ENCODE assay signal across 20 cellular contexts in genomic region chr10:132120200-132120599, GRCh38. TPM values are rescaled to one million over a fixed set of nuclear protein-coding genes. Genes with fewer than 3 reads are reported as not detected.
DNase-seq lines count a peak whose midpoint lies in the region; ATAC-seq and TF ChIP-seq lines count a peak whose summit lies in the region.
"Had no signal": no experiment of that assay in that cellular context is flagged by ENCODE, and none has a peak within 500 bp of the region (broad histone marks: within the 10 kb centered on the region; RNA-seq: fewer than 3 reads in every experiment).

No MANE protein-coding gene starts in this region.

- H3K4me3 ChIP-seq in GM23338 (no peak overlapping the region), neuronal stem cell (ENCODE audit: low read length in 2 of 2) (no peak overlapping the region), body of pancreas (no peak overlapping the region)
- H3K4me3 ChIP-seq: SK-N-MC had no signal

- TF ChIP-seq POLR2A in body of pancreas (IDR thresholded peaks at IDR 0.05): no peak

- no peak overlapping the region for H3K9ac ChIP-seq in neuronal stem cell (ENCODE audit: low read depth, low read length, poor library complexity)

- H3K18ac ChIP-seq in neuronal stem cell (ENCODE audit: low read length): peak overlapping the region; percentile 27

- no peaks in the 10 kb centered on the region for H3K27me3 ChIP-seq in GM23338 (ENCODE audit: insufficient read depth)
- peaks cover 0 to 11% (median 3%) of the 10 kb centered on the region in 3 experiments for H3K27me3 ChIP-seq in neuronal stem cell (ENCODE audit: control insufficient read depth in 3 of 3, insufficient read depth in 3 of 3, low read depth in 1 of 3, low read length in 3 of 3)
- H3K27me3 ChIP-seq in body of pancreas: no peaks in the 10 kb centered on the region

- H3K4me2 ChIP-seq in GM23338 (no peak overlapping the region), neuronal stem cell (ENCODE audit: insufficient read depth, low read length, poor library complexity, severe bottlenecking) (no peak overlapping the region)

- no peak overlapping the region for H3K23ac ChIP-seq in neuronal stem cell (ENCODE audit: low read depth, low read length, poor library complexity)

- H4K91ac ChIP-seq in neuronal stem cell (ENCODE audit: low read depth, low read length, poor library complexity): no peak overlapping the region

- H3K9me3 Mint-ChIP-seq in GM23338: no peaks in the 10 kb centered on the region
- no peaks in the 10 kb centered on the region for H3K9me3 Mint-ChIP-seq in activated T-helper 1 cell treated with anti-CD3 and anti-CD28 coated beads, Interleukin-12 subunit alpha, Interleukin-12 subunit beta, Interleukin-2, Interleukin-4 antibody, amounts not matched to agents 30 ng/mL and 10 ng/mL and 1 ng/mL, durations not matched to agents 14 hours and 24 hours and 36 hours
- no peaks in the 10 kb centered on the region for H3K9me3 Mint-ChIP-seq in endothelial cell (ENCODE audit: unreplicated experiment)
- H3K9me3 Mint-ChIP-seq in WTC11: no peaks in the 10 kb centered on the region
- H3K9me3 Mint-ChIP-seq: CD8-positive, alpha-beta T cell had no signal

- ATAC-seq in GM23338 (peak; percentile 36), body of pancreas (no peak), WTC11 (no peak)
- ATAC-seq: CD8-positive, alpha-beta T cell; Panc1 had no signal

- H3K4ac ChIP-seq in neuronal stem cell (ENCODE audit: low read length): no peak overlapping the region

- H4K8ac ChIP-seq in neuronal stem cell (ENCODE audit: low read depth, low read length): no peak overlapping the region

- H4K20me1 ChIP-seq in GM23338 (replicated peaks; ENCODE audit: insufficient read depth): no peaks in the 10 kb centered on the region

- H2AK5ac ChIP-seq in neuronal stem cell (ENCODE audit: low read depth, low read length): peak overlapping the region; percentile 19

- H3F3A ChIP-seq in GM23338 (replicated peaks; ENCODE audit: low read depth): no peaks in the 10 kb centered on the region

- POLR2A ChIA-PET in WTC11 (lab: Charles Lee): no interaction called here

- no peak overlapping the region for H3K4me3 Mint-ChIP-seq in GM23338
- H3K4me3 Mint-ChIP-seq in activated T-helper 1 cell treated with anti-CD3 and anti-CD28 coated beads, Interleukin-12 subunit alpha, Interleukin-12 subunit beta, Interleukin-2, Interleukin-4 antibody, amounts not matched to agents 30 ng/mL and 10 ng/mL and 1 ng/mL, durations not matched to agents 14 hours and 24 hours and 36 hours: no peak overlapping the region
- H3K4me3 Mint-ChIP-seq in endothelial cell (ENCODE audit: unreplicated experiment): no peak overlapping the region
- H3K4me3 Mint-ChIP-seq in WTC11: no peak overlapping the region
- H3K4me3 Mint-ChIP-seq: CD8-positive, alpha-beta T cell had no signal

- H3K27me3 Mint-ChIP-seq in GM23338 (ENCODE audit: insufficient read depth, low read depth, poor library complexity) (peaks cover 2% of the 10 kb centered on the region), endothelial cell (ENCODE audit: unreplicated experiment) (peaks cover 11% of the 10 kb centered on the region), WTC11 (ENCODE audit: low read depth) (no peaks in the 10 kb centered on the region)
- peaks cover 2% of the 10 kb centered on the region for H3K27me3 Mint-ChIP-seq in activated T-helper 1 cell treated with anti-CD3 and anti-CD28 coated beads, Interleukin-12 subunit alpha, Interleukin-12 subunit beta, Interleukin-2, Interleukin-4 antibody, amounts not matched to agents 30 ng/mL and 10 ng/mL and 1 ng/mL, durations not matched to agents 14 hours and 24 hours and 36 hours (ENCODE audit: insufficient read depth)

- DNase-seq in GM23338 (ENCODE audit: low spot score) (no peak), NCI-H146 (lab: John Stamatoyannopoulos, UW) (peak; percentile 71), neuronal stem cell (ENCODE audit: low spot score) (no peak), body of pancreas (no peak), endothelial cell (ENCODE audit: low spot score) (no peak), WTC11 (ENCODE audit: low spot score) (no peak)
- DNase-seq in activated T-helper 1 cell treated with anti-CD3 and anti-CD28 coated beads, Interleukin-12 subunit alpha, Interleukin-12 subunit beta, Interleukin-2, Interleukin-4 antibody, amounts not matched to agents 30 ng/mL and 10 ng/mL and 1 ng/mL, durations not matched to agents 14 hours and 24 hours and 36 hours (ENCODE audit: low spot score): no peak
- DNase-seq: CD8-positive, alpha-beta T cell; DMS 273 treated with DMSO at 0.1 percent for 48 hours; DMS79 treated with DMSO at 0.1 percent for 48 hours; Karpas-422; NCI-H1092; NCI-H1417 treated with DMSO at 0.1 percent for 48 hours; NCI-H187 treated with DMSO at 0.1 percent for 48 hours; NCI-H526 treated with DMSO at 0.1 percent for 48 hours; SHP77 treated with DMSO at 0.1 percent for 48 hours had no signal

- no peaks in the 10 kb centered on the region for H3K79me2 ChIP-seq in GM23338 (replicated peaks; ENCODE audit: insufficient read depth)

- TF ChIP-seq CTCF in GM23338 (conservative IDR thresholded peaks at IDR 0.05; ENCODE audit: low read depth in 2 of 2) (no peak), body of pancreas (IDR thresholded peaks at IDR 0.05) (no peak), endothelial cell (IDR thresholded peaks at IDR 0.05; ENCODE audit: unreplicated experiment) (no peak), WTC11 (IDR thresholded peaks at IDR 0.05) (no peak)

- H2BK12ac ChIP-seq in neuronal stem cell (ENCODE audit: low read length): no peak overlapping the region

- no peak overlapping the region for H2AFZ ChIP-seq in GM23338
- no peak overlapping the region for H2AFZ ChIP-seq in neuronal stem cell (ENCODE audit: low read length)

- no peaks in the 10 kb centered on the region for H3K36me3 ChIP-seq in GM23338 (ENCODE audit: insufficient read depth)
- H3K36me3 ChIP-seq in neuronal stem cell (replicated peaks in 1 of 2; ENCODE audit: control insufficient read depth in 2 of 2, insufficient read depth in 2 of 2, low read length in 2 of 2): no peaks in the 10 kb centered on the region
- H3K36me3 ChIP-seq in body of pancreas (replicated peaks in 1 of 2; ENCODE audit: insufficient read depth in 1 of 2, low read depth in 2 of 2): no peaks in the 10 kb centered on the region

- H3K4me1 Mint-ChIP-seq in GM23338: peaks cover 14% of the 10 kb centered on the region
- H3K4me1 Mint-ChIP-seq in activated T-helper 1 cell treated with anti-CD3 and anti-CD28 coated beads, Interleukin-12 subunit alpha, Interleukin-12 subunit beta, Interleukin-2, Interleukin-4 antibody, amounts not matched to agents 30 ng/mL and 10 ng/mL and 1 ng/mL, durations not matched to agents 14 hours and 24 hours and 36 hours (ENCODE audit: low read depth): no peaks in the 10 kb centered on the region
- peaks cover 6% of the 10 kb centered on the region for H3K4me1 Mint-ChIP-seq in endothelial cell (ENCODE audit: unreplicated experiment)
- peaks cover 5% of the 10 kb centered on the region for H3K4me1 Mint-ChIP-seq in WTC11

- no peak overlapping the region for H2BK120ac ChIP-seq in neuronal stem cell (ENCODE audit: low read depth, low read length)

- no peaks in the 10 kb centered on the region for H3K9me3 ChIP-seq in neuronal stem cell (replicated peaks in 1 of 2; ENCODE audit: control insufficient read depth in 2 of 2, insufficient read depth in 1 of 2, low read depth in 1 of 2, low read length in 2 of 2)
- H3K9me3 ChIP-seq in body of pancreas: no peaks in the 10 kb centered on the region

- CTCF ChIA-PET in WTC11 (lab: Charles Lee): interaction anchor here (1.1 kb wide), 1 partner anchor 19 kb away, joined by 4 read pairs; no protein-coding TSS in a partner anchor

- no peaks in the 10 kb centered on the region for H3K36me3 Mint-ChIP-seq in GM23338 (ENCODE audit: low read depth)
- no peaks in the 10 kb centered on the region for H3K36me3 Mint-ChIP-seq in activated T-helper 1 cell treated with anti-CD3 and anti-CD28 coated beads, Interleukin-12 subunit alpha, Interleukin-12 subunit beta, Interleukin-2, Interleukin-4 antibody, amounts not matched to agents 30 ng/mL and 10 ng/mL and 1 ng/mL, durations not matched to agents 14 hours and 24 hours and 36 hours (ENCODE audit: low read depth)
- peaks cover 3% of the 10 kb centered on the region for H3K36me3 Mint-ChIP-seq in endothelial cell (ENCODE audit: low read depth, unreplicated experiment)
- no peaks in the 10 kb centered on the region for H3K36me3 Mint-ChIP-seq in WTC11
- H3K36me3 Mint-ChIP-seq: CD8-positive, alpha-beta T cell had no signal

- H2BK15ac ChIP-seq in neuronal stem cell (ENCODE audit: low read length): no peak overlapping the region

- no peaks in the 10 kb centered on the region for H3K4me1 ChIP-seq in GM23338 (ENCODE audit: insufficient read depth)
- peaks cover 0 to 5% of the 10 kb centered on the region in 2 donors for H3K4me1 ChIP-seq in neuronal stem cell (ENCODE audit: control insufficient read depth in 2 of 2, insufficient read depth in 1 of 2, low read depth in 1 of 2, low read length in 2 of 2)
- H3K4me1 ChIP-seq in body of pancreas: no peaks in the 10 kb centered on the region

- no peak overlapping the region for H3K27ac ChIP-seq in GM23338 (ENCODE audit: low read depth)
- H3K27ac ChIP-seq in neuronal stem cell (replicated peaks; ENCODE audit: low read length): no peak overlapping the region
- no peak overlapping the region for H3K27ac ChIP-seq in body of pancreas
- H3K27ac ChIP-seq: C4-2B, RWPE1, SK-N-MC had no signal

- H3K79me1 ChIP-seq in neuronal stem cell (ENCODE audit: low read depth, low read length): no peaks in the 10 kb centered on the region

- H3K9me2 ChIP-seq in GM23338 (ENCODE audit: insufficient read depth): no peaks in the 10 kb centered on the region

- no peak overlapping the region for H3K14ac ChIP-seq in neuronal stem cell (ENCODE audit: low read length)

- intact Hi-C loops in activated T-helper 1 cell treated with anti-CD3 and anti-CD28 coated beads, Interleukin-12 subunit alpha, Interleukin-12 subunit beta, Interleukin-2, Interleukin-4 antibody, amounts not matched to agents 30 ng/mL and 10 ng/mL and 1 ng/mL, durations not matched to agents 14 hours and 24 hours and 36 hours (cut with micrococcal nuclease): no loop called here
- intact Hi-C loops in body of pancreas (cut with DNase I): no loop called here

- H2BK5ac ChIP-seq in neuronal stem cell (ENCODE audit: low read length): no peak overlapping the region

- WGBS in neuronal stem cell (ENCODE audit: extremely low coverage in 2 of 2, insufficient read length in 2 of 2, insufficient replicate concordance in 1 of 2), 2 donors: no CpG with 5 or more reads among the region's 7 CpGs
- WGBS in body of pancreas, 2 donors: 66 to 75% methylated on average over 7 of the region's 7 CpGs

- H3K27ac Mint-ChIP-seq in GM23338: no peak overlapping the region
- peak overlapping the region; percentile 47 for H3K27ac Mint-ChIP-seq in activated T-helper 1 cell treated with anti-CD3 and anti-CD28 coated beads, Interleukin-12 subunit alpha, Interleukin-12 subunit beta, Interleukin-2, Interleukin-4 antibody, amounts not matched to agents 30 ng/mL and 10 ng/mL and 1 ng/mL, durations not matched to agents 14 hours and 24 hours and 36 hours
- H3K27ac Mint-ChIP-seq in endothelial cell (ENCODE audit: unreplicated experiment): no peak overlapping the region
- no peak overlapping the region for H3K27ac Mint-ChIP-seq in WTC11
- H3K27ac Mint-ChIP-seq: CD8-positive, alpha-beta T cell had no signal

RNA-seq across cellular contexts. Expression of gene JAKMIP3, which starts 54.5 kb away (rescaled TPM):
- total RNA-seq in GM23338 (2014; rRNA removed; shearing (Covaris generic)): 0.47 and 1.2 TPM in 2 replicates
- polyA plus RNA-seq in GM23338 (2016; fragmentation: Nextera tagmentation; extraction: Ambion mirVana): 0.70 and 0.87 TPM in 2 replicates
- total RNA-seq in activated T-helper 1 cell treated with anti-CD3 and anti-CD28 coated beads, Interleukin-12 subunit alpha, Interleukin-12 subunit beta, Interleukin-2, Interleukin-4 antibody, amounts not matched to agents 30 ng/mL and 10 ng/mL and 1 ng/mL, durations not matched to agents 14 hours and 24 hours and 36 hours: 1.1 and 1.3 TPM in 2 replicates
- 0.20 TPM for polyA plus RNA-seq in neuronal stem cell (2013, experiment 1 of 2)
- 0.22 TPM for polyA plus RNA-seq in neuronal stem cell (2013, experiment 2 of 2)
- total RNA-seq in body of pancreas (under 1 TPM; 0.26 to 0.33 TPM), endothelial cell (ENCODE audit: unreplicated experiment) (0.05 TPM), WTC11 (2021) (1.2 to 1.7 TPM (median 1.4 TPM) in 3 replicates)
